3 cellular contexts compared by ENCODE assay signal in the genomic region with DNA sequence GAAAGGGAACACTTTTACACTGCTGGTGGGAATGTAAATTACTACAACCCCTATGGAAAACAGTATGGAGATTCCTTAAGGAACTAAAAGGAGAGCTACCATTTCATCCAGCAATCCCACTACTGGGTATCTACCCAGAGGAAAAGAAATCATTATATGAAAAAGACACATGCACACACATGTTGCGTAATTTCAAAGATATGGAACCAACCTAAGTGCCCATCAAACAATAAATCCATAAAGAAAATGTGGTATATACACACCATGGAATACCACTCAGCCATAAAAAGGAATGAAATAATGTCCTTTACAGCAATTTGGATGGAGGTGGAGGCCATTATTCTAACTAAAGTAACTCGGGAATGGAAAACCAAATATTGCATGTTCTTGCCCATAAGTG.
TF ChIP-seq lines count a peak whose summit lies in the region.

No MANE protein-coding gene starts in this region.

TF ChIP-seq in IMR-90, 13 proteins besides CTCF, POLR2A, EP300 and RAD21:
- peak; percentile 36; the same call in 1 of the 2 replicates for TF ChIP-seq CEBPB (IDR thresholded peaks at IDR 0.05; ENCODE audit: low read depth, low read length)

TF ChIP-seq in H1, 55 proteins besides CTCF, POLR2A, EP300 and RAD21:
- 0 out of 2 replicates have a peak, but pooled peaks have one; percentile 20 for TF ChIP-seq CEBPB (IDR thresholded peaks at IDR 0.05; ENCODE audit: low read depth, low read length)
TF ChIP-seq in H1: peak in this region for 1; not testable (repeated sequence) for 54.

TF ChIP-seq in HepG2, 621 proteins besides CTCF, POLR2A, EP300 and RAD21:
- peak; percentile 58 for TF ChIP-seq CEBPB (IDR thresholded peaks at IDR 0.05; ENCODE audit: borderline replicate concordance, low read depth, low read length)
